ENCODE assay signal across 1 cellular context in genomic region chr12:53939141-53940108, GRCh38.
TF ChIP-seq lines count a peak whose summit lies in the region.

No MANE protein-coding gene starts in this region.

TF ChIP-seq in HEK293, 187 proteins besides CTCF, POLR2A, EP300 and RAD21 (continued from another document and continues in another):
- 0 out of 2 replicates have a peak, but pooled peaks have one; percentile 53 for TF ChIP-seq ZSCAN5A (tag by site-specific recombination; IDR thresholded peaks at IDR 0.05)
- TF ChIP-seq AEBP2 (tag by site-specific recombination; IDR thresholded peaks at IDR 0.05; ENCODE audit: borderline replicate concordance) = no peak
- TF ChIP-seq ZNF341 (tag by site-specific recombination; IDR thresholded peaks at IDR 0.05; ENCODE audit: low read depth) = no peak; the same call in 1 of the 2 replicates
- TF ChIP-seq ZNF544 (tag by site-specific recombination; IDR thresholded peaks at IDR 0.05) = no peak
- TF ChIP-seq ZNF555 (tag by site-specific recombination; conservative IDR thresholded peaks at IDR 0.05) = no peak
- TF ChIP-seq ZBTB6 (tag by site-specific recombination; IDR thresholded peaks at IDR 0.05) = 0 out of 2 replicates have a peak, but pooled peaks have one; percentile 11
- TF ChIP-seq ZNF621 (tag by site-specific recombination; IDR thresholded peaks at IDR 0.05) = no peak
- TF ChIP-seq ZNF624 (tag by site-specific recombination; IDR thresholded peaks at IDR 0.05) = no peak
- TF ChIP-seq ZNF132 (tag by site-specific recombination; IDR thresholded peaks at IDR 0.05; ENCODE audit: borderline replicate concordance) = no peak
- no peak for TF ChIP-seq WT1 (tag by site-specific recombination; IDR thresholded peaks at IDR 0.05)
- peak; percentile 60 for TF ChIP-seq ZIC2 (tag by site-specific recombination; IDR thresholded peaks at IDR 0.05)
- no peak; the same call in 1 of the 2 replicates for TF ChIP-seq ZNF2 (tag by site-specific recombination; IDR thresholded peaks at IDR 0.05)
- 0 out of 2 replicates have a peak, but pooled peaks have one; percentile 50 for TF ChIP-seq ZNF223 (tag by site-specific recombination; IDR thresholded peaks at IDR 0.05)
- peak; percentile 94 for TF ChIP-seq ZNF335 (tag by site-specific recombination; conservative IDR thresholded peaks at IDR 0.05)
- no peak for TF ChIP-seq SETDB1 (IDR thresholded peaks at IDR 0.05; ENCODE audit: insufficient read length, low read length)
- TF ChIP-seq BCL11B (tag by site-specific recombination; IDR thresholded peaks at IDR 0.05; ENCODE audit: low read depth) = no peak
- TF ChIP-seq ZSCAN4 (tag by site-specific recombination; IDR thresholded peaks at IDR 0.05) = no peak
- no peak for TF ChIP-seq ZNF391 (tag by site-specific recombination; IDR thresholded peaks at IDR 0.05; ENCODE audit: borderline replicate concordance, low read depth)
- no peak for TF ChIP-seq ZNF514 (tag by site-specific recombination; IDR thresholded peaks at IDR 0.05)
- peak; percentile 74; the same call in 1 of the 2 replicates for TF ChIP-seq ZBTB20 (tag by site-specific recombination; IDR thresholded peaks at IDR 0.05)
- no peak for TF ChIP-seq ZNF658 (tag by site-specific recombination; IDR thresholded peaks at IDR 0.05)
- TF ChIP-seq ZNF777 (tag by site-specific recombination; IDR thresholded peaks at IDR 0.05; ENCODE audit: borderline replicate concordance) = peak; percentile 97
- TF ChIP-seq FEZF1 (tag by site-specific recombination; IDR thresholded peaks at IDR 0.05) = no peak
- no peak for TF ChIP-seq PRDM1 (tag by site-specific recombination; IDR thresholded peaks at IDR 0.05)
- TF ChIP-seq ZNF449 (tag by site-specific recombination; IDR thresholded peaks at IDR 0.05) = peak; percentile 80
- TF ChIP-seq ZBTB48 (tag by site-specific recombination; IDR thresholded peaks at IDR 0.05) = peak; percentile 72; the same call in 1 of the 2 replicates
- no peak for TF ChIP-seq ZNF248 (tag by site-specific recombination; IDR thresholded peaks at IDR 0.05)
- no peak for TF ChIP-seq ZNF24 (tag by site-specific recombination; IDR thresholded peaks at IDR 0.05)
- TF ChIP-seq KLF1 (tag by site-specific recombination; IDR thresholded peaks at IDR 0.05) = no peak
- TF ChIP-seq ZNF501 (tag by site-specific recombination; IDR thresholded peaks at IDR 0.05) = no peak
- TF ChIP-seq ZNF148 (tag by site-specific recombination; IDR thresholded peaks at IDR 0.05; ENCODE audit: borderline replicate concordance) = no peak
- no peak for TF ChIP-seq ZNF560 (tag by site-specific recombination; IDR thresholded peaks at IDR 0.05; ENCODE audit: borderline replicate concordance)
- TF ChIP-seq ZNF292 (tag by site-specific recombination; IDR thresholded peaks at IDR 0.05; ENCODE audit: borderline replicate concordance, low read depth) = no peak
- TF ChIP-seq ZBTB1 (tag by site-specific recombination; IDR thresholded peaks at IDR 0.05) = no peak
- no peak for TF ChIP-seq INSM2 (tag by site-specific recombination; IDR thresholded peaks at IDR 0.05)
- TF ChIP-seq ZNF184 (tag by site-specific recombination; IDR thresholded peaks at IDR 0.05) = no peak
- no peak for TF ChIP-seq ZNF558 (tag by site-specific recombination; IDR thresholded peaks at IDR 0.05)
- no peak for TF ChIP-seq ZNF174 (tag by site-specific recombination; IDR thresholded peaks at IDR 0.05)
- no peak for TF ChIP-seq SCRT2 (tag by site-specific recombination; IDR thresholded peaks at IDR 0.05)
- TF ChIP-seq ZBTB26 (tag by site-specific recombination; optimal IDR thresholded peaks at IDR 0.05) = peak; percentile 59
- TF ChIP-seq ZNF23 (tag by site-specific recombination; IDR thresholded peaks at IDR 0.05; ENCODE audit: borderline replicate concordance) = no peak
- TF ChIP-seq SP2 (tag by site-specific recombination; IDR thresholded peaks at IDR 0.05) = peak; percentile 54
- TF ChIP-seq ATF2 (tag by site-specific recombination; IDR thresholded peaks at IDR 0.05; ENCODE audit: low read depth) = no peak
- TF ChIP-seq ZBTB17 (tag by site-specific recombination; IDR thresholded peaks at IDR 0.05) = no peak
- no peak for TF ChIP-seq SP3 (tag by site-specific recombination; IDR thresholded peaks at IDR 0.05)
- TF ChIP-seq ZNF580 (tag by site-specific recombination; IDR thresholded peaks at IDR 0.05) = no peak
- no peak for TF ChIP-seq TCF7L2 (IDR thresholded peaks at IDR 0.05; ENCODE audit: borderline replicate concordance, low read depth, low read length)
- no peak for TF ChIP-seq ZFP37 (tag by site-specific recombination; IDR thresholded peaks at IDR 0.05)
- TF ChIP-seq ZNF677 (tag by site-specific recombination; IDR thresholded peaks at IDR 0.05) = no peak
- TF ChIP-seq ZNF785 (tag by site-specific recombination; IDR thresholded peaks at IDR 0.05) = no peak
- TF ChIP-seq OSR2 (tag by site-specific recombination; IDR thresholded peaks at IDR 0.05) = peak; percentile 33; the same call in 1 of the 2 replicates
- TF ChIP-seq ZNF121 (tag by site-specific recombination; IDR thresholded peaks at IDR 0.05) = no peak
- peak; percentile 28; the same call in 1 of the 2 replicates for TF ChIP-seq KLF10 (tag by site-specific recombination; IDR thresholded peaks at IDR 0.05)
- TF ChIP-seq ZFP69B (tag by site-specific recombination; IDR thresholded peaks at IDR 0.05) = no peak
- TF ChIP-seq GLIS2 (tag by site-specific recombination; IDR thresholded peaks at IDR 0.05) = peak; percentile 58
- TF ChIP-seq ZNF423 (tag by site-specific recombination; IDR thresholded peaks at IDR 0.05) = 0 out of 2 replicates have a peak, but pooled peaks have one; percentile 31
- 0 out of 2 replicates have a peak, but pooled peaks have one; percentile 40 for TF ChIP-seq ZNF660 (tag by site-specific recombination; IDR thresholded peaks at IDR 0.05)
- peak; percentile 35 for TF ChIP-seq GLIS1 (tag by site-specific recombination; IDR thresholded peaks at IDR 0.05)
- no peak for TF ChIP-seq KLF16 (tag by site-specific recombination; IDR thresholded peaks at IDR 0.05)
